Comparison of ENCODE assay signal across 2 cellular contexts in genomic region chr2:136410673-136411072, GRCh38.
TF ChIP-seq lines count a peak whose summit lies in the region.

No MANE protein-coding gene starts in this region.

TF ChIP-seq in HepG2, 621 proteins besides CTCF, POLR2A, EP300 and RAD21:
- TF ChIP-seq CREB1 (IDR thresholded peaks at IDR 0.05), result peak; percentile 81
- TF ChIP-seq CREB1 (CRISPR knock-in tag; IDR thresholded peaks at IDR 0.05), result no peak
- TF ChIP-seq SYNCRIP (IDR thresholded peaks at IDR 0.05; ENCODE audit: insufficient read depth, low read depth, low read length), result no peak
- TF ChIP-seq ZNF274 (CRISPR knock-in tag; IDR thresholded peaks at IDR 0.05), result no peak
TF ChIP-seq in HepG2: peak in this region for 1.

TF ChIP-seq in K562, 482 proteins besides CTCF, POLR2A, EP300 and RAD21:
- peak; percentile 56 for TF ChIP-seq RFX1 (IDR thresholded peaks at IDR 0.05)
- TF ChIP-seq SMAD1 (IDR thresholded peaks at IDR 0.05; ENCODE audit: low read depth, low read length, partially characterized antibody), result no peak
